Comparison of ENCODE assay signal across 9 cellular contexts in genomic region chr22:41523464-41524221, GRCh38. TPM values are rescaled to one million over a fixed set of nuclear protein-coding genes. Genes with fewer than 3 reads are reported as not detected.
DNase-seq lines count a peak whose midpoint lies in the region; ATAC-seq and TF ChIP-seq lines count a peak whose summit lies in the region.
"Had no signal": no experiment of that assay in that cellular context is flagged by ENCODE, and none has a peak within 500 bp of the region (broad histone marks: within the 10 kb centered on the region; RNA-seq: fewer than 3 reads in every experiment).

No MANE protein-coding gene starts in this region.

- H3K4me3 Mint-ChIP-seq in activated CD8-positive, alpha-beta T cell treated with anti-CD3 and anti-CD28 coated beads for 36 hours: no peak overlapping the region

- peaks cover 7 to 59% (median 42%) of the 10 kb centered on the region in 12 donors for H3K4me1 ChIP-seq in heart left ventricle

- ATAC-seq in activated CD8-positive, alpha-beta T cell treated with anti-CD3 and anti-CD28 coated beads for 36 hours: no peak
- ATAC-seq in heart left ventricle (peak; percentile 19 to 65 (median 34)), sciatic nerve (peak; percentile 58), esophagus mucosa (no peak), GM18867 (IDR thresholded peaks at IDR 0.05; ENCODE audit: unreplicated experiment) (no peak)

- H3K27ac ChIP-seq in heart left ventricle: peak overlapping the region; percentile 69 to 93 (median 88)

- WGBS in heart left ventricle, 4 donors: 38 to 76% (median 47%) methylated on average over 12 to 21 of the region's 21 CpGs

- H3K36me3 ChIP-seq in heart left ventricle: peaks cover 3 to 98% (median 77%) of the 10 kb centered on the region in 9 donors

- no peak overlapping the region for H3K4me3 ChIP-seq in heart left ventricle

- H3K27me3 Mint-ChIP-seq in activated CD8-positive, alpha-beta T cell treated with anti-CD3 and anti-CD28 coated beads for 36 hours: no peaks in the 10 kb centered on the region

- CTCF ChIA-PET in activated CD8-positive, alpha-beta T cell treated with anti-CD3 and anti-CD28 coated beads for 36 hours (lab: Charles Lee): interaction anchor here (1.5 to 8.4 kb wide), 2 partner anchors 11 to 122 kb away, joined by 4 to 106 read pairs; no protein-coding TSS in a partner anchor

- no peaks in the 10 kb centered on the region for H3K27me3 ChIP-seq in heart left ventricle

- H3K9me3 ChIP-seq in heart left ventricle: no peaks in the 10 kb centered on the region

- peak overlapping the region; percentile 76 for H3K27ac Mint-ChIP-seq in activated CD8-positive, alpha-beta T cell treated with anti-CD3 and anti-CD28 coated beads for 36 hours

- TF ChIP-seq CTCF in activated CD8-positive, alpha-beta T cell treated with anti-CD3 and anti-CD28 coated beads for 36 hours (IDR thresholded peaks at IDR 0.05): no peak
- no peak for TF ChIP-seq CTCF in heart left ventricle (IDR thresholded peaks at IDR 0.05)

- POLR2A ChIA-PET in activated CD8-positive, alpha-beta T cell treated with anti-CD3 and anti-CD28 coated beads for 36 hours (lab: Charles Lee): interaction anchor here (1.1 to 1.5 kb wide), 3 partner anchors 17 to 127 kb away, joined by 3 to 4 read pairs (median 4); no protein-coding TSS in a partner anchor

- peaks cover 16% of the 10 kb centered on the region for H3K4me1 Mint-ChIP-seq in activated CD8-positive, alpha-beta T cell treated with anti-CD3 and anti-CD28 coated beads for 36 hours (ENCODE audit: low read depth)

- intact Hi-C loops in activated CD8-positive, alpha-beta T cell treated with anti-CD3 and anti-CD28 coated beads for 36 hours (cut with micrococcal nuclease): no loop called here
- intact Hi-C loops in heart left ventricle (cut with DNase I): loop anchor here in 4 of 10 donors (2.0 to 10.0 kb wide), 3 partner anchors 41 to 499 kb away; no protein-coding TSS in a partner anchor
- intact Hi-C loops in sciatic nerve (cut with DNase I): no loop called here

- peaks cover 6% of the 10 kb centered on the region for H3K36me3 Mint-ChIP-seq in activated CD8-positive, alpha-beta T cell treated with anti-CD3 and anti-CD28 coated beads for 36 hours (ENCODE audit: low read depth)

- peak; percentile 48 for DNase-seq in COLO829 (ENCODE audit: low spot score)
- no peak for DNase-seq in activated CD8-positive, alpha-beta T cell treated with anti-CD3 and anti-CD28 coated beads for 36 hours
- peak in 3 of 5 donors; percentile 45 to 62 (median 47) for DNase-seq in heart left ventricle
- no peak for DNase-seq in sciatic nerve (ENCODE audit: low spot score)
- DNase-seq in NCI-H146 (lab: John Stamatoyannopoulos, UW): no peak
- DNase-seq in NCI-H226: no peak
- DNase-seq: activated CD4-positive, CD25-positive, alpha-beta regulatory T cell treated with anti-CD3 and anti-CD28 coated beads, Interleukin-2, amount 50 U/mL, for 72 hours had no signal

- TF ChIP-seq POLR2A in heart left ventricle (IDR thresholded peaks at IDR 0.05): no peak

- H3K9me3 Mint-ChIP-seq in activated CD8-positive, alpha-beta T cell treated with anti-CD3 and anti-CD28 coated beads for 36 hours: no peaks in the 10 kb centered on the region

RNA-seq across cellular contexts. Expression of gene POLR3H, which starts 20.6 kb away (rescaled TPM):
- total RNA-seq in activated CD8-positive, alpha-beta T cell treated with anti-CD3 and anti-CD28 coated beads for 36 hours: 10 to 100 TPM; 26.8 to 29.0 TPM
- total RNA-seq in heart left ventricle (10 to 100 TPM; 12.2 to 27.4 (median 18.3) TPM), sciatic nerve (26.6 TPM), esophagus mucosa (27.8 TPM)
- 10 to 100 TPM; 20.2 to 31.2 TPM for polyA plus RNA-seq in heart left ventricle

RNA-seq across cellular contexts. Expression of gene CSDC2, which starts 37.2 kb away (rescaled TPM):
- not detected for total RNA-seq in activated CD8-positive, alpha-beta T cell treated with anti-CD3 and anti-CD28 coated beads for 36 hours
- 100 to 1,000 TPM in 8 of 9 donors, 10 to 100 TPM in 1; 94.1 to 564 (median 266) TPM for total RNA-seq in heart left ventricle
- 100 to 1,000 TPM; 300 to 463 TPM for polyA plus RNA-seq in heart left ventricle
- 1.6 TPM for total RNA-seq in sciatic nerve
- total RNA-seq in esophagus mucosa: 0.08 TPM

RNA-seq across cellular contexts. Expression of gene ACO2, which starts 54.7 kb away (rescaled TPM):
- 10 to 100 TPM; 96.5 to 97.7 TPM for total RNA-seq in activated CD8-positive, alpha-beta T cell treated with anti-CD3 and anti-CD28 coated beads for 36 hours
- total RNA-seq in heart left ventricle: 1,000 to 10,000 TPM in 2 of 9 donors, 100 to 1,000 TPM in 7; 503 to 1,146 (median 862) TPM
- polyA plus RNA-seq in heart left ventricle: 100 to 1,000 TPM; 375 to 431 TPM
- 68.0 TPM for total RNA-seq in sciatic nerve
- total RNA-seq in esophagus mucosa: 66.5 TPM

RNA-seq across cellular contexts. Expression of gene PHF5A, which starts 55.2 kb away (rescaled TPM):
- 10 to 100 TPM; 65.2 to 70.4 TPM for total RNA-seq in activated CD8-positive, alpha-beta T cell treated with anti-CD3 and anti-CD28 coated beads for 36 hours
- 10 to 100 TPM; 13.4 to 29.3 (median 20.0) TPM for total RNA-seq in heart left ventricle
- polyA plus RNA-seq in heart left ventricle: 10 to 100 TPM; 40.3 to 49.9 TPM
- 26.9 TPM for total RNA-seq in sciatic nerve
- 39.2 TPM for total RNA-seq in esophagus mucosa

Comparison
In these comparisons a context has a peak if more than half of its experiments do, and no peak if none do; other contexts are left out.
1. DNase-seq: peak in COLO829 (single experiment) and heart left ventricle (3 of 5); none in activated CD8-positive, alpha-beta T cell treated with anti-CD3 and anti-CD28 coated beads for 36 hours (single experiment), sciatic nerve (single experiment), NCI-H146 (single experiment) and NCI-H226 (single experiment).
2. ATAC-seq: peak in heart left ventricle (4 of 4) and sciatic nerve (single experiment); none in activated CD8-positive, alpha-beta T cell treated with anti-CD3 and anti-CD28 coated beads for 36 hours (single experiment), esophagus mucosa (single experiment) and GM18867 (single experiment).
3. RNA of gene CSDC2, which starts 37.2 kb away (total RNA-seq): 94.1 to 564 TPM in heart left ventricle; 1.6 TPM in sciatic nerve (single experiment), 0.08 TPM in esophagus mucosa (single experiment) and not detected in activated CD8-positive, alpha-beta T cell treated with anti-CD3 and anti-CD28 coated beads for 36 hours; every median in the first group is over 10 times any median in the second.